In the genomic region with DNA sequence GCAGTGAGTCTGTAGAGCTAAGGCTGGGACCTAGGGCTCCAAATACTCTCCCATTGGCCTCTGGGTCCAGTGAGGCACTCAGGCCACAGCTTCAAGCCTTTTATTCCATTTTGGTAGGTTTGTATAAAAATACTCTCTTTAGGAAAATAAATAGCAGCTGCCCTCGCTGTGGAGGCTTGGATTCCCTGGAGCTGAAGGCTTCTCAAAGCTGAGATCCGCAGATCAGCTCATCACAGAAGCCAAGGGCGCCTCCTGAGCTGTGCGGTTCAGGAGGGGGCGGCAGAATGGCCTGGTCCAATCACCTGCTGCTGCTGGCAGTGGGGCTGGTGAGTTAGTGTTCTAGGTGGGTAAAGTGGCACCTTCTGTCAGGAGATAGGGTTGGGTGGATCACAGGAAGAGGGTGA, we compare ENCODE assay signal across 1 cellular context.
TF ChIP-seq lines count a peak whose summit lies in the region.

No MANE protein-coding gene starts in this region.

TF ChIP-seq in HCT116, 20 proteins besides CTCF, POLR2A, EP300 and RAD21:
- TF ChIP-seq, protein P1, sequence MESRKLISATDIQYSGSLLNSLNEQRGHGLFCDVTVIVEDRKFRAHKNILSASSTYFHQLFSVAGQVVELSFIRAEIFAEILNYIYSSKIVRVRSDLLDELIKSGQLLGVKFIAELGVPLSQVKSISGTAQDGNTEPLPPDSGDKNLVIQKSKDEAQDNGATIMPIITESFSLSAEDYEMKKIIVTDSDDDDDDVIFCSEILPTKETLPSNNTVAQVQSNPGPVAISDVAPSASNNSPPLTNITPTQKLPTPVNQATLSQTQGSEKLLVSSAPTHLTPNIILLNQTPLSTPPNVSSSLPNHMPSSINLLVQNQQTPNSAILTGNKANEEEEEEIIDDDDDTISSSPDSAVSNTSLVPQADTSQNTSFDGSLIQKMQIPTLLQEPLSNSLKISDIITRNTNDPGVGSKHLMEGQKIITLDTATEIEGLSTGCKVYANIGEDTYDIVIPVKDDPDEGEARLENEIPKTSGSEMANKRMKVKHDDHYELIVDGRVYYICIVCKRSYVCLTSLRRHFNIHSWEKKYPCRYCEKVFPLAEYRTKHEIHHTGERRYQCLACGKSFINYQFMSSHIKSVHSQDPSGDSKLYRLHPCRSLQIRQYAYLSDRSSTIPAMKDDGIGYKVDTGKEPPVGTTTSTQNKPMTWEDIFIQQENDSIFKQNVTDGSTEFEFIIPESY (IDR thresholded peaks at IDR 0.05; ENCODE audit: extremely low read depth, insufficient replicate concordance, low read length) = peak; percentile 22
